ENCODE assay signal across 7 cellular contexts in genomic region chr4:54053322-54053721, GRCh38. TPM values are rescaled to one million over a fixed set of nuclear protein-coding genes. Genes with fewer than 3 reads are reported as not detected.
"Had no signal": no experiment of that assay in that cellular context is flagged by ENCODE, and none has a peak within 500 bp of the region (broad histone marks: within the 10 kb centered on the region; RNA-seq: fewer than 3 reads in every experiment).

No MANE protein-coding gene starts in this region.

RNA-seq across cellular contexts. Expression of gene GSX2, which starts 46.6 kb away (rescaled TPM):
- total RNA-seq: HT1080, M059J, PC-9, Peyer's patch, Right ventricle myocardium superior, RPMI7951, SJSA1 had no signal
